8 cellular contexts compared by ENCODE assay signal in the genomic region with DNA sequence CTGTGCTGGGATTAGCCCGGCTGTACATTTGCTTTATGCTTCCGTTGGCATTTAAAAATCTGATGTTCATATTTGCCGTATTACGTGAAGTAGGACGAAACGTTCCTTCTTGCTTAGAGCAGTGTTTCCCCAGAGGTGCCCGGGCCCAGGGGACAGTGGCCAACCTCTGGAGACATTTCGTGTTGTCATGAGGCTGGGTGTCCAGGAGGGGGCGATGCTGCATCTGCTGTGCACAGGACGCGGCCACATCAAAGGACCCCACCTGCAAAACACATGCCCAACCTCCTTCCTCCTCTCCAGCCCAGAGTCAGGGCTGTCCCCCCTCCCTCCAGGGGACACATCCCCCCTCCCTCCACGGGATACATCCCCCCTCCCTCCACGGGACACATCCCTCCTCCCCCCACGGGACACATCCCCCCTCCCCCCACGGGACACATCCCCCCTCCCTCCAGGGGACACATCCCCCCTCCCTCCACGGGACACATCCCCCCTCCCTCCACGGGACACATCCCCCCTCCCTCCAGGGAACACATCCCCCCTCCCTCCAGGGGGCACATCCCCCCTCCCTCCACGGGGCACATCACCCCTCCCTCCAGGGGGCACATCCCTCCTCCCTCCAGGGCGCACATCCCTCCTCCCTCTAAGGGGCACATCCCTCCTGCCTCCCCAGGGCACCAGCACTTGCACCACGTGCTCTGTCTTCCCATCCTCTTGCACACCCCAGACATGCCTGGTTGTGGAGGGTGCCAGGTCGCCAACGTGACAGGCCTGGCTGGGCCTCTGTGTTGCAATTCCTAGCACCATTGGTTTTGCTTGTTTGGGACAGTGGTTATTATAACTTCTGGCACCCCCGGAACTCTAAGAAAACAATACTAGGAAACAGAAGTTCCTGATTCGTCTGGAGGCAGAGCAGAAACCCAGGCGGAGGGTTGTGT. TPM values are rescaled to one million over a fixed set of nuclear protein-coding genes. Genes with fewer than 3 reads are reported as not detected.
DNase-seq lines count a peak whose midpoint lies in the region; ATAC-seq, FAIRE-seq and TF ChIP-seq lines count a peak whose summit lies in the region.

No MANE protein-coding gene starts in this region.

- 13 to 25% (median 18%) methylated on average over 22 to 25 of the region's 25 CpGs for WGBS in small intestine, 3 donors

- ATAC-seq in GM19463 (IDR thresholded peaks at IDR 0.05; ENCODE audit: unreplicated experiment) (peak; percentile 45), HG03378 (IDR thresholded peaks at IDR 0.05; ENCODE audit: unreplicated experiment) (no peak)

- H3K4me1 ChIP-seq in small intestine (ENCODE audit: control insufficient read depth in 2 of 2, insufficient read depth in 1 of 2, low read depth in 1 of 2, low read length in 1 of 2): no peaks in the 10 kb centered on the region

- H3K4me3 ChIP-seq in astrocyte of the cerebellum (ENCODE audit: low read depth, low read length) (no peak overlapping the region), small intestine (ENCODE audit: low read depth in 1 of 2, low read length in 2 of 2) (no peak overlapping the region)

- H3K27me3 ChIP-seq in small intestine (ENCODE audit: control insufficient read depth in 2 of 2, insufficient read depth in 2 of 2, low read length in 2 of 2): no peaks in the 10 kb centered on the region

- FAIRE-seq in small intestine (lab: Jason Lieb, UNC): no peak

- DNase-seq in AML-193 (lab: John Stamatoyannopoulos, UW) (peak; percentile 79 to 80), NCI-H128 (lab: John Stamatoyannopoulos, UW; ENCODE audit: unreplicated experiment) (peak; percentile 53), T-helper 22 cell (ENCODE audit: low read depth) (peak; percentile 63), astrocyte of the cerebellum (ENCODE audit: low read depth) (peak; percentile 73), hippocampal formation (lab: John Stamatoyannopoulos, UW) (peak; percentile 44 to 53), small intestine (peak; percentile 83)

- H3K27ac ChIP-seq in small intestine (ENCODE audit: low read depth in 1 of 2, low read length in 1 of 2): no peak overlapping the region

- peak; percentile 80 for TF ChIP-seq CTCF in astrocyte of the cerebellum (IDR thresholded peaks at IDR 0.05; ENCODE audit: low read depth, low read length, missing control alignments)

- H3K36me3 ChIP-seq in small intestine (ENCODE audit: control insufficient read depth in 2 of 2, insufficient read depth in 2 of 2, low read length in 2 of 2): no peaks in the 10 kb centered on the region

- H3K9me3 ChIP-seq in small intestine (ENCODE audit: control insufficient read depth, low read depth): no peaks in the 10 kb centered on the region

- in situ Hi-C loops in astrocyte of the cerebellum (cut with HindIII; ENCODE audit: low sequenced_read_pairs): no loop called here

RNA-seq across cellular contexts. Expression of a gene that starts 46.7 kb away (rescaled TPM):
- polyA plus RNA-seq in small intestine: 100 to 1,000 TPM in 2 of 3 donors, 10 to 100 TPM in 1; 69.2 to 136 (median 103) TPM

RNA-seq across cellular contexts. Expression of a gene that starts 58.2 kb away (rescaled TPM):
- 1 to 10 TPM in 2 of 3 donors, not detected in 1; 1.4 to 9.3 TPM for polyA plus RNA-seq in small intestine
